21 cellular contexts compared by ENCODE assay signal in the genomic region with DNA sequence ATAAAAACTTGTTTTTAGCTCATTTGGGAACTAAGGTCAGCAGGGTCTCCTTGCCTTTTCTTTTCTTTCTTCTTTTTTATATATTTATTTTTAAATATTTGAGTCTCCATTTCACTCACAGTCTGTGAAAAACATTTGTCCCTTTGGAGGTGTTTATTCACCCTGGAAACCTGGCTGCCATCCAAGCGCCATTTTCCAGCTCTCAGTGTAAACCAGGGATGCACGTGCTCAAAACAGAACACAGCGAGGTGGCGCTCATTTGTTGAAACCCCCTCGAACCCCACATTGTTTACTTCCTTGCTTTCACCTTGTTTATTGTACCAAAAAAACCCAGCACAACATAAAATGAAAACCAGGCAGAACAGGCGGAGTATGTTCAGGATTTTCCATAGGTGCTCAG.
DNase-seq lines count a peak whose midpoint lies in the region; ATAC-seq, FAIRE-seq and TF ChIP-seq lines count a peak whose summit lies in the region.
"Had no signal": no experiment of that assay in that cellular context is flagged by ENCODE, and none has a peak within 500 bp of the region (broad histone marks: within the 10 kb centered on the region; RNA-seq: fewer than 3 reads in every experiment).

No MANE protein-coding gene starts in this region.

- H3K9me3 ChIP-seq in left ventricle myocardium inferior (replicated peaks) (no peaks in the 10 kb centered on the region), right atrium auricular region (no peaks in the 10 kb centered on the region), uterus (no peaks in the 10 kb centered on the region)
- H3K9me3 ChIP-seq: testis had no signal

- TF ChIP-seq CTCF in left ventricle myocardium inferior (IDR thresholded peaks at IDR 0.05; ENCODE audit: borderline replicate concordance) (no peak), right atrium auricular region (IDR thresholded peaks at IDR 0.05) (no peak), uterus (IDR thresholded peaks at IDR 0.05) (no peak)

- no peak for FAIRE-seq in RCC 7860 (lab: Jason Lieb, UNC)
- FAIRE-seq: GM19239, TTC549 had no signal

- DNase-seq in left ventricle myocardium inferior = peak; percentile 29
- DNase-seq in right atrium auricular region (ENCODE audit: low spot score) = no peak
- peak; percentile 55 for DNase-seq in NCI-H2171 treated with DMSO at 0.1 percent for 48 hours (lab: John Stamatoyannopoulos, UW)
- peak; percentile 89 for DNase-seq in dermis blood vessel endothelial cell
- no peak for DNase-seq in RCC 7860 (ENCODE audit: low spot score)
- DNase-seq in uterus = no peak
- DNase-seq: activated CD4-positive, CD25-positive, alpha-beta regulatory T cell treated with anti-CD3 and anti-CD28 coated beads, Interleukin-2, amount 50 U/mL, for 72 hours; activated CD8-positive, alpha-beta T cell treated with anti-CD3 and anti-CD28 coated beads for 36 hours; activated gamma-delta T cell; activated naive CD8-positive, alpha-beta T cell treated with anti-CD3 and anti-CD28 coated beads, Interleukin-2, amount 50 U/mL, for 24 hours; activated T-cell treated with anti-CD3 and anti-CD28 coated beads for 4 hours; immature natural killer cell; NCI-H524; stimulated activated CD4-positive, alpha-beta T cell treated with anti-CD3 and anti-CD28 coated beads, Interleukin-1b, Interleukin-23, amount 100 ng/mL, for 48 hours; testis had no signal

- H3K27me3 ChIP-seq in left ventricle myocardium inferior (ENCODE audit: low read depth) (no peaks in the 10 kb centered on the region), right atrium auricular region (no peaks in the 10 kb centered on the region), uterus (no peaks in the 10 kb centered on the region)
- H3K27me3 ChIP-seq: testis had no signal

- H3K4me3 ChIP-seq in left ventricle myocardium inferior (no peak overlapping the region), right atrium auricular region (no peak overlapping the region), uterus (no peak overlapping the region)
- H3K4me3 ChIP-seq: testis had no signal

- intact Hi-C loops in left ventricle myocardium inferior (cut with micrococcal nuclease) = no loop called here
- intact Hi-C loops in uterus (cut with DNase I; ENCODE audit: low total_unique reads) = no loop called here

- no peak for TF ChIP-seq POLR2A in uterus (IDR thresholded peaks at IDR 0.05)

- ATAC-seq in GM19397 (IDR thresholded peaks at IDR 0.05; ENCODE audit: unreplicated experiment) (no peak), GM21526 (IDR thresholded peaks at IDR 0.05; ENCODE audit: low FRiP score, unreplicated experiment) (no peak)
- ATAC-seq: activated CD8-positive, alpha-beta T cell treated with anti-CD3 and anti-CD28 coated beads for 36 hours; activated naive CD8-positive, alpha-beta T cell treated with anti-CD3 and anti-CD28 coated beads, Interleukin-2, amount 50 U/mL, for 24 hours; stimulated activated memory B cell treated with anti-CD40 and anti-IgM and Interleukin-4, amounts not matched to agents 10 μg/mL and 1 μg/mL and 100 μg/mL, for 72 hours had no signal

- H3K36me3 ChIP-seq in left ventricle myocardium inferior = no peaks in the 10 kb centered on the region
- H3K36me3 ChIP-seq in right atrium auricular region = no peaks in the 10 kb centered on the region
- H3K36me3 ChIP-seq in uterus = no peaks in the 10 kb centered on the region

- no peak overlapping the region for H3K27ac ChIP-seq in left ventricle myocardium inferior (replicated peaks)
- no peak overlapping the region for H3K27ac ChIP-seq in right atrium auricular region
- no peak overlapping the region for H3K27ac ChIP-seq in uterus
- H3K27ac ChIP-seq: KMS-11, testis had no signal

- peaks cover 28% of the 10 kb centered on the region for H3K4me1 ChIP-seq in left ventricle myocardium inferior
- peaks cover 0 to 20% of the 10 kb centered on the region in 2 donors for H3K4me1 ChIP-seq in right atrium auricular region
- no peaks in the 10 kb centered on the region for H3K4me1 ChIP-seq in uterus
- H3K4me1 ChIP-seq: testis had no signal

Comparison
In these comparisons a context has a peak if more than half of its experiments do, and no peak if none do; other contexts are left out.
1. DNase-seq: peak in left ventricle myocardium inferior (single experiment), NCI-H2171 treated with DMSO at 0.1 percent for 48 hours (single experiment) and dermis blood vessel endothelial cell (single experiment); none in right atrium auricular region (single experiment), RCC 7860 (single experiment) and uterus (0 of 2).